ENCODE assay signal across 19 cellular contexts in genomic region chr20:44800398-44801046, GRCh38. TPM values are rescaled to one million over a fixed set of nuclear protein-coding genes. Genes with fewer than 3 reads are reported as not detected.
DNase-seq lines count a peak whose midpoint lies in the region; ATAC-seq, FAIRE-seq and TF ChIP-seq lines count a peak whose summit lies in the region.
"Had no signal": no experiment of that assay in that cellular context is flagged by ENCODE, and none has a peak within 500 bp of the region (broad histone marks: within the 10 kb centered on the region; RNA-seq: fewer than 3 reads in every experiment).

No MANE protein-coding gene starts in this region.

- POLR2A ChIA-PET in AG04450 (lab: Yijun Ruan, JAX), result no interaction called here
- POLR2A ChIA-PET in OCI-LY7 (lab: Charles Lee), result interaction anchor here (0.6 kb wide), 1 partner anchor 13 kb away, joined by 3 read pairs; no protein-coding TSS in a partner anchor
- POLR2A ChIA-PET in endothelial cell of umbilical vein (lab: Charles Lee), result no interaction called here
- POLR2A ChIA-PET in CD8-positive, alpha-beta T cell (lab: Charles Lee), result interaction anchor here (0.8 kb wide), 1 partner anchor 9 kb away, joined by 3 read pairs; no protein-coding TSS in a partner anchor

- intact Hi-C loops in OCI-LY7 (cut with micrococcal nuclease; ENCODE audit: unreplicated experiment) (loop anchor here (1.0 kb wide), 1 partner anchor 67 kb away; no protein-coding TSS in a partner anchor), endothelial cell of umbilical vein (cut with micrococcal nuclease) (loop anchor here (1.0 kb wide), 1 partner anchor 67 kb away; no protein-coding TSS in a partner anchor), lower leg skin (cut with DNase I; ENCODE audit: low total_unique reads) (no loop called here)
- intact Hi-C loops in CD8-positive, alpha-beta T cell (cut with DNase I, micrococcal nuclease), result loop anchor here (2.0 to 5.0 kb wide), 2 partner anchors 66 to 67 kb away; no protein-coding TSS in a partner anchor

- H3K9ac ChIP-seq in endothelial cell of umbilical vein (replicated peaks; ENCODE audit: extremely low read depth, insufficient read depth, low read length), result no peak overlapping the region
- H3K9ac ChIP-seq: parathyroid adenoma had no signal

- no peak for TF ChIP-seq EP300 in gastroesophageal sphincter (IDR thresholded peaks at IDR 0.05)

- H3K9me2 ChIP-seq in OCI-LY7 (ENCODE audit: insufficient read depth, low read length), result no peaks in the 10 kb centered on the region

- H3K27me3 ChIP-seq in AG04450 (ENCODE audit: control insufficient read depth, insufficient read depth, low read length), result peaks cover 10% of the 10 kb centered on the region
- H3K27me3 ChIP-seq in endothelial cell of umbilical vein (ENCODE audit: control insufficient read depth in 2 of 2, insufficient read depth in 2 of 2, low read length in 2 of 2), result peaks cover 2 to 3% of the 10 kb centered on the region in 2 experiments
- H3K27me3 ChIP-seq in gastroesophageal sphincter, result peaks cover 32% of the 10 kb centered on the region
- no peaks in the 10 kb centered on the region for H3K27me3 ChIP-seq in CD8-positive, alpha-beta T cell (ENCODE audit: insufficient read depth, low read length)
- H3K27me3 ChIP-seq: dorsolateral prefrontal cortex had no signal

- H3K36me3 ChIP-seq in OCI-LY7 (ENCODE audit: insufficient read depth, low read length) (no peaks in the 10 kb centered on the region), endothelial cell of umbilical vein (ENCODE audit: control insufficient read depth in 2 of 2, extremely low read depth in 1 of 2, insufficient read depth in 2 of 2, low read length in 2 of 2) (no peaks in the 10 kb centered on the region), gastroesophageal sphincter (no peaks in the 10 kb centered on the region)
- H3K36me3 ChIP-seq in CD8-positive, alpha-beta T cell (ENCODE audit: insufficient read depth, low read length), result no peaks in the 10 kb centered on the region
- H3K36me3 ChIP-seq: heart left ventricle had no signal

- no peak overlapping the region for H3K27ac Mint-ChIP-seq in CD8-positive, alpha-beta T cell
- H3K27ac Mint-ChIP-seq: activated naive CD4-positive, alpha-beta T cell treated with anti-CD3 and anti-CD28 coated beads, Interleukin-2, amount 50 U/mL, for 72 hours; CD4-positive, alpha-beta T cell; stimulated activated naive CD8-positive, alpha-beta T cell treated with anti-CD3 and anti-CD28 coated beads, Interleukin-15, Interleukin-2, amounts not matched to agents 100 ng/mL and 50 ng/mL, for 24 hours; T-cell had no signal

- BruUV-seq in OCI-LY7 (replicated peaks; lab: Mats Ljungman, UMichigan) (no TSS peak), endothelial cell of umbilical vein (replicated peaks; lab: Mats Ljungman, UMichigan) (no TSS peak)

- no peak overlapping the region for H3K4me2 ChIP-seq in OCI-LY7 (ENCODE audit: low read length)
- no peak overlapping the region for H3K4me2 ChIP-seq in endothelial cell of umbilical vein (ENCODE audit: insufficient read depth, low read length)

- CTCF ChIA-PET in AG04450 (lab: Charles Lee), result no interaction called here
- CTCF ChIA-PET in OCI-LY7 (lab: Charles Lee; ENCODE audit: unreplicated experiment), result no interaction called here
- CTCF ChIA-PET in endothelial cell of umbilical vein (lab: Charles Lee), result interaction anchor here (0.7 to 1.9 kb wide), 2 partner anchors 16 to 66 kb away, joined by 3 to 12 read pairs; no protein-coding TSS in a partner anchor
- CTCF ChIA-PET in CD8-positive, alpha-beta T cell (lab: Charles Lee), result interaction anchor here (0.9 to 2.2 kb wide), 2 partner anchors 62 to 66 kb away, joined by 3 to 12 read pairs; no protein-coding TSS in a partner anchor

- H3K4me1 Mint-ChIP-seq in CD8-positive, alpha-beta T cell (ENCODE audit: low read depth), result no peaks in the 10 kb centered on the region
- H3K4me1 Mint-ChIP-seq: T-cell had no signal

- no peak for FAIRE-seq in endothelial cell of umbilical vein (lab: Jason Lieb, UNC)
- FAIRE-seq: GM19239 had no signal

- H3K9me3 ChIP-seq in AG04450 (ENCODE audit: control insufficient read depth, insufficient read depth, low read length), result no peaks in the 10 kb centered on the region
- H3K9me3 ChIP-seq in OCI-LY7 (ENCODE audit: low read length), result no peaks in the 10 kb centered on the region
- H3K9me3 ChIP-seq in endothelial cell of umbilical vein (replicated peaks; ENCODE audit: control insufficient read depth, insufficient read depth, low read length), result no peaks in the 10 kb centered on the region
- no peaks in the 10 kb centered on the region for H3K9me3 ChIP-seq in gastroesophageal sphincter
- no peaks in the 10 kb centered on the region for H3K9me3 ChIP-seq in CD8-positive, alpha-beta T cell (ENCODE audit: low read length)
- H3K9me3 ChIP-seq: heart left ventricle had no signal

- H4K20me1 ChIP-seq in OCI-LY7 (ENCODE audit: insufficient read depth, low read length) (no peaks in the 10 kb centered on the region), endothelial cell of umbilical vein (replicated peaks; ENCODE audit: control insufficient read depth, extremely low read depth, insufficient read depth, low read length) (no peaks in the 10 kb centered on the region)

- no peaks in the 10 kb centered on the region for H3K9me1 ChIP-seq in endothelial cell of umbilical vein (replicated peaks; ENCODE audit: control insufficient read depth, extremely low read depth, insufficient read depth, low read length)

- H3K9me3 Mint-ChIP-seq in CD8-positive, alpha-beta T cell, result no peaks in the 10 kb centered on the region
- H3K9me3 Mint-ChIP-seq: activated naive CD4-positive, alpha-beta T cell treated with anti-CD3 and anti-CD28 coated beads, Interleukin-2, amount 50 U/mL, for 72 hours; CD4-positive, alpha-beta T cell; stimulated activated naive CD8-positive, alpha-beta T cell treated with anti-CD3 and anti-CD28 coated beads, Interleukin-15, Interleukin-2, amounts not matched to agents 100 ng/mL and 50 ng/mL, for 24 hours; T-cell had no signal

- no peak overlapping the region for H3K4me3 ChIP-seq in AG04450 (ENCODE audit: low read depth, low read length)
- no peak overlapping the region for H3K4me3 ChIP-seq in GM12864 (ENCODE audit: low read depth, low read length)
- H3K4me3 ChIP-seq in OCI-LY7 (ENCODE audit: low read depth, low read length, poor library complexity, severe bottlenecking), result no peak overlapping the region
- H3K4me3 ChIP-seq in endothelial cell of umbilical vein (replicated peaks in 1 of 3; ENCODE audit: insufficient read depth in 1 of 3, low read depth in 1 of 3, low read length in 3 of 3), result no peak overlapping the region
- H3K4me3 ChIP-seq in gastroesophageal sphincter, result no peak overlapping the region
- no peak overlapping the region for H3K4me3 ChIP-seq in CD8-positive, alpha-beta T cell (ENCODE audit: low read depth, low read length)
- H3K4me3 ChIP-seq in lower leg skin (ENCODE audit: low read depth, poor library complexity, severe bottlenecking), result no peak overlapping the region
- H3K4me3 ChIP-seq: dorsolateral prefrontal cortex, heart left ventricle had no signal

- WGBS in gastroesophageal sphincter (ENCODE audit: low coverage in 1 of 2), 2 donors, result 67 to 92% methylated on average over 2 to 7 of the region's 8 CpGs
- 85 to 92% methylated on average over 8 of the region's 8 CpGs for WGBS in lower leg skin, 2 donors

- TF ChIP-seq POLR2A in endothelial cell of umbilical vein (IDR thresholded peaks at IDR 0.05; ENCODE audit: low read depth, low read length), result no peak
- TF ChIP-seq POLR2A in gastroesophageal sphincter (IDR thresholded peaks at IDR 0.05), result no peak
- TF ChIP-seq POLR2A in lower leg skin (IDR thresholded peaks at IDR 0.05), result no peak

- ATAC-seq in omental fat pad (ENCODE audit: low FRiP score), result no peak
- ATAC-seq in gastroesophageal sphincter, result no peak
- no peak for ATAC-seq in CD8-positive, alpha-beta T cell
- ATAC-seq: activated naive CD4-positive, alpha-beta T cell treated with anti-CD3 and anti-CD28 coated beads, Interleukin-2, amount 50 U/mL, for 72 hours; heart left ventricle; T-cell had no signal

- H3K4me3 Mint-ChIP-seq in CD8-positive, alpha-beta T cell, result no peak overlapping the region
- H3K4me3 Mint-ChIP-seq: CD4-positive, alpha-beta T cell; stimulated activated naive CD8-positive, alpha-beta T cell treated with anti-CD3 and anti-CD28 coated beads, Interleukin-15, Interleukin-2, amounts not matched to agents 100 ng/mL and 50 ng/mL, for 24 hours; T-cell had no signal

- H3K36me3 Mint-ChIP-seq in CD8-positive, alpha-beta T cell, result no peaks in the 10 kb centered on the region
- H3K36me3 Mint-ChIP-seq: activated naive CD4-positive, alpha-beta T cell treated with anti-CD3 and anti-CD28 coated beads, Interleukin-2, amount 50 U/mL, for 72 hours; T-cell had no signal

- no peak overlapping the region for H2AFZ ChIP-seq in OCI-LY7 (ENCODE audit: low read length)
- no peak overlapping the region for H2AFZ ChIP-seq in endothelial cell of umbilical vein (ENCODE audit: low read depth, low read length)
- H2AFZ ChIP-seq: parathyroid adenoma had no signal

- dilution Hi-C loops in endothelial cell of umbilical vein (cut with MboI; ENCODE audit: extremely low pct_ligation_motif_present, low sequenced_read_pairs), result no loop called here

- H3K27ac ChIP-seq in AG04450 (ENCODE audit: low read depth, low read length) (no peak overlapping the region), OCI-LY7 (ENCODE audit: low read depth, low read length, poor library complexity, severe bottlenecking) (no peak overlapping the region), endothelial cell of umbilical vein (ENCODE audit: insufficient read depth, low read depth, low read length) (no peak overlapping the region), gastroesophageal sphincter (no peak overlapping the region)
- no peak overlapping the region for H3K27ac ChIP-seq in CD8-positive, alpha-beta T cell (ENCODE audit: low read depth, low read length)
- H3K27ac ChIP-seq: dorsolateral prefrontal cortex, heart left ventricle, parathyroid adenoma had no signal

- DNase-seq in AG04450 (ENCODE audit: low read depth, low spot score), result no peak
- DNase-seq in GM12864 (ENCODE audit: low read depth), result no peak
- peak; percentile 8 for DNase-seq in OCI-LY7 (ENCODE audit: low spot score)
- DNase-seq in endothelial cell of umbilical vein (ENCODE audit: low read depth, low spot score), result no peak
- DNase-seq in omental fat pad (ENCODE audit: low spot score), result no peak
- no peak for DNase-seq in CD8-positive, alpha-beta T cell
- no peak for DNase-seq in lower leg skin (ENCODE audit: low spot score in 2 of 2)
- DNase-seq: CD4-positive, alpha-beta T cell; dorsolateral prefrontal cortex; heart left ventricle; mammary epithelial cell; NCI-H1092; NCI-H526 treated with DMSO at 0.1 percent for 48 hours had no signal

- H3K4me1 ChIP-seq in OCI-LY7 (ENCODE audit: insufficient read depth, low read length, poor library complexity, severe bottlenecking), result no peaks in the 10 kb centered on the region
- H3K4me1 ChIP-seq in endothelial cell of umbilical vein (ENCODE audit: control insufficient read depth, extremely low read depth, insufficient read depth, low read length), result no peaks in the 10 kb centered on the region
- peaks cover 0 to 2% (median 0%) of the 10 kb centered on the region in 3 donors for H3K4me1 ChIP-seq in gastroesophageal sphincter
- no peaks in the 10 kb centered on the region for H3K4me1 ChIP-seq in CD8-positive, alpha-beta T cell (ENCODE audit: insufficient read depth, low read length)
- H3K4me1 ChIP-seq: parathyroid adenoma had no signal

- TF ChIP-seq CTCF in AG04450 (IDR thresholded peaks at IDR 0.05; ENCODE audit: low read depth, low read length) (peak; percentile 28; the same call in 1 of the 2 replicates), GM12864 (IDR thresholded peaks at IDR 0.05; ENCODE audit: low read depth, low read length, missing control alignments) (peak; percentile 30), OCI-LY7 (conservative IDR thresholded peaks at IDR 0.05; ENCODE audit: low read length) (peak; percentile 81), endothelial cell of umbilical vein (IDR thresholded peaks at IDR 0.05; ENCODE audit: extremely low read depth in 1 of 2, insufficient read depth in 1 of 2, low read depth in 1 of 2, low read length in 2 of 2) (peak; percentile 20 to 35), omental fat pad (IDR thresholded peaks at IDR 0.05) (no peak), gastroesophageal sphincter (IDR thresholded peaks at IDR 0.05) (peak in 1 of 4 experiments; percentile 23), lower leg skin (IDR thresholded peaks at IDR 0.05) (no peak)
- no peak for TF ChIP-seq CTCF in CD8-positive, alpha-beta T cell (IDR thresholded peaks at IDR 0.05)

- H3K79me2 ChIP-seq in OCI-LY7 (ENCODE audit: insufficient read depth, low read depth, low read length) (no peaks in the 10 kb centered on the region), endothelial cell of umbilical vein (ENCODE audit: control insufficient read depth, insufficient read depth, low read length) (no peaks in the 10 kb centered on the region)
- H3K79me2 ChIP-seq: parathyroid adenoma had no signal

- peaks cover 27% of the 10 kb centered on the region for H3K27me3 Mint-ChIP-seq in CD8-positive, alpha-beta T cell (ENCODE audit: low read depth)

RNA-seq across cellular contexts. Expression of gene RIMS4, which starts 9.8 kb away (rescaled TPM):
- polyA plus RNA-seq in AG04450 (2011; rRNA removed), result not detected in 2 replicates
- not detected in 2 replicates for polyA minus RNA-seq in AG04450 (2011; rRNA and poly(A)+ RNA removed)
- not detected in 2 replicates for total RNA-seq in OCI-LY7 (2014; rRNA removed; shearing (Covaris generic))
- 0.13 TPM in 1 of 2 replicates, not detected in the other for total RNA-seq in OCI-LY7 (2022)
- total RNA-seq in endothelial cell of umbilical vein, result not detected in 2 replicates
- polyA plus RNA-seq in endothelial cell of umbilical vein, result not detected in 2 replicates
- not detected in 2 replicates for polyA plus RNA-seq in endothelial cell of umbilical vein (2011; cell fraction: cytosol; rRNA removed)
- not detected in 2 replicates for polyA plus RNA-seq in endothelial cell of umbilical vein (2011; cell fraction: nucleus; rRNA removed)
- polyA plus RNA-seq in endothelial cell of umbilical vein (2012), result not detected in 2 replicates
- polyA minus RNA-seq in endothelial cell of umbilical vein, result not detected in 2 replicates
- polyA minus RNA-seq in endothelial cell of umbilical vein (2011; cell fraction: cytosol; rRNA and poly(A)+ RNA removed), result 4.4 TPM
- not detected in 2 replicates for polyA minus RNA-seq in endothelial cell of umbilical vein (2011; cell fraction: nucleus; rRNA and poly(A)+ RNA removed)
- under 1 TPM; 0.60 to 0.88 (median 0.72) TPM for total RNA-seq in omental fat pad
- 1 to 10 TPM; 1.2 to 4.6 (median 2.4) TPM for total RNA-seq in gastroesophageal sphincter
- total RNA-seq in CD8-positive, alpha-beta T cell, result not detected
- under 1 TPM in 3 of 4 donors, not detected in 1; 0.12 to 0.91 (median 0.39) TPM for total RNA-seq in lower leg skin
- total RNA-seq: CD4-positive, alpha-beta T cell had no signal
- polyA plus RNA-seq: mammary epithelial cell had no signal

RNA-seq across cellular contexts. Expression of gene KCNK15, which starts 54.9 kb away (rescaled TPM):
- not detected in 2 replicates for polyA plus RNA-seq in AG04450 (2011; rRNA removed)
- not detected in 2 replicates for polyA minus RNA-seq in AG04450 (2011; rRNA and poly(A)+ RNA removed)
- total RNA-seq in OCI-LY7 (2014; rRNA removed; shearing (Covaris generic)), result not detected in 2 replicates
- total RNA-seq in OCI-LY7 (2022), result not detected in 2 replicates
- total RNA-seq in endothelial cell of umbilical vein, result not detected in 2 replicates
- polyA plus RNA-seq in endothelial cell of umbilical vein, result 0.05 and 0.06 TPM in 2 replicates
- polyA plus RNA-seq in endothelial cell of umbilical vein (2011; cell fraction: cytosol; rRNA removed), result not detected in 2 replicates
- not detected in 2 replicates for polyA plus RNA-seq in endothelial cell of umbilical vein (2011; cell fraction: nucleus; rRNA removed)
- polyA plus RNA-seq in endothelial cell of umbilical vein (2012), result not detected in 2 replicates
- not detected in 2 replicates for polyA minus RNA-seq in endothelial cell of umbilical vein
- polyA minus RNA-seq in endothelial cell of umbilical vein (2011; cell fraction: cytosol; rRNA and poly(A)+ RNA removed), result 21.4 TPM
- polyA minus RNA-seq in endothelial cell of umbilical vein (2011; cell fraction: nucleus; rRNA and poly(A)+ RNA removed), result 0.14 TPM in 1 of 2 replicates, not detected in the other
- total RNA-seq in omental fat pad, result 10 to 100 TPM in 1 of 4 donors, 1 to 10 TPM in 3; 6.3 to 10.0 (median 9.0) TPM
- total RNA-seq in gastroesophageal sphincter, result 1 to 10 TPM; 1.3 to 4.7 (median 2.8) TPM
- not detected for total RNA-seq in CD8-positive, alpha-beta T cell
- total RNA-seq in lower leg skin, result 1 to 10 TPM; 1.5 to 3.5 (median 2.5) TPM
- total RNA-seq: CD4-positive, alpha-beta T cell had no signal

Comparison
In these comparisons a context has a peak if more than half of its experiments do, and no peak if none do; other contexts are left out.
1. CTCF ChIP-seq: peak in AG04450 (single experiment), GM12864 (single experiment), OCI-LY7 (single experiment) and endothelial cell of umbilical vein (2 of 2); none in omental fat pad (0 of 3), CD8-positive, alpha-beta T cell (single experiment) and lower leg skin (0 of 3).
2. CTCF ChIA-PET loops: an anchor here in endothelial cell of umbilical vein (0.7 to 1.9 kb wide) and CD8-positive, alpha-beta T cell (0.9 to 2.2 kb wide); none called in AG04450 and OCI-LY7.
3. POLR2A ChIA-PET loops: an anchor here in OCI-LY7 (0.6 kb wide) and CD8-positive, alpha-beta T cell (0.8 kb wide); none called in AG04450 and endothelial cell of umbilical vein.